In the genomic region with DNA sequence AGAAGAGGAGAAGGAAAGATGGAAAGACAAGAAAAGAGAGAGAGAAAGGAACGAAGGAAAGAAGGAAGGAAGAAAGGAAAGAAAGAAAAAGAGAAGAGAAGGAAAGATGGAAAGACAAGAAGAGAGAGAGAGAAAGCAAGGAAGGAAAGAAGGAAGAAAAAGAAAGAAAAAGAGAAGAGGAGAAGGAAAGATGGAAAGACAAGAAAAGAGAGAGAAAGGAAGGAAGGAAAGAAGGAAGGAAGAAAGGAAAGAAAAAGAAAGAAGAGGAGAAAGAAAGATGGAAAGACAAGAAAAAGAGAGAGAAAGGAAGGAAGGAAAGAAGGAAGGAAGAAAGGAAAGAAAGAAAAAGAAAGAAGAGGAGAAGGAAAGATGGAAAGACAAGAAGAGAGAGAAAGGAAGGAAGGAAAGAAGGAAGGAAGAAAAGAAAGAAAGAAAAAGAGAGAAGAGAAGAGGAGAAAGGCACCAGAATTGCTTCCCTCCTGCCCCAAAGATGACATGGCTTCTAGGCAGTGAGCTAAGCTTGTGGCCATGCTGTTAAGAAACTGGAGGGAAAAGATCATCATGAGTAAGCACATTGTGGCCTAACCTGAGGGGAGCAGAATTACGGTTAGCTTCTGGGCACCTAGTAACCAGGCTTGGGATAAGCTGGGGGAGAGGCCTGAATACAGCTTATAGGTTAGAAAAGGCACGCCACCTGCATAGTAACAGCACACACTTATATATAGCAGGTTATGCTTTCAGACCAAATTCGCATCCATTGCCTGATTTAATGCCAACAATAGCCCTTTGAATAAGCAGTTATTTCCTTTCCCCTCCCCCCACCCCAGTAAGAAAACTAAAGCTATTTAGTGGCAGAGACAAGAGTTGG, we compare ENCODE assay signal across 9 cellular contexts. TPM values are rescaled to one million over a fixed set of nuclear protein-coding genes. Genes with fewer than 3 reads are reported as not detected.
DNase-seq lines count a peak whose midpoint lies in the region; ATAC-seq and TF ChIP-seq lines count a peak whose summit lies in the region.
"Had no signal": no experiment of that assay in that cellular context is flagged by ENCODE, and none has a peak within 500 bp of the region (broad histone marks: within the 10 kb centered on the region; RNA-seq: fewer than 3 reads in every experiment).

No MANE protein-coding gene starts in this region.

- peaks cover 0 to 3% (median 0%) of the 10 kb centered on the region in 3 donors for H3K36me3 Mint-ChIP-seq in naive thymus-derived CD8-positive, alpha-beta T cell

- H3K4me3 ChIP-seq in GM12875 (ENCODE audit: low read depth, low read length) (peak overlapping the region; percentile 1), adipocyte (ENCODE audit: low read length) (peak overlapping the region; percentile 3)
- H3K4me3 ChIP-seq: ovary had no signal

- ATAC-seq in naive thymus-derived CD8-positive, alpha-beta T cell, result no peak
- no peak for ATAC-seq in GM21390 (IDR thresholded peaks at IDR 0.05; ENCODE audit: unreplicated experiment)

- H3K27ac Mint-ChIP-seq in naive thymus-derived CD8-positive, alpha-beta T cell, result peak overlapping the region in 2 of 10 donors; percentile 11 to 66

- peak; percentile 69 for DNase-seq in MV-4-11 (lab: John Stamatoyannopoulos, UW)
- peak; percentile 73 for DNase-seq in adipocyte (ENCODE audit: low read depth)
- DNase-seq in naive thymus-derived CD8-positive, alpha-beta T cell, result no peak
- DNase-seq in NCI-H510A treated with DMSO at 0.1 percent for 48 hours (lab: John Stamatoyannopoulos, UW), result no peak
- DNase-seq in NCI-H2107 treated with DMSO at 0.1 percent for 48 hours (lab: John Stamatoyannopoulos, UW; ENCODE audit: unreplicated experiment), result no peak
- DNase-seq in NCI-H1694 (lab: John Stamatoyannopoulos, UW), result no peak

- peak overlapping the region in 7 of 10 donors; percentile 22 to 75 (median 61) for H3K4me3 Mint-ChIP-seq in naive thymus-derived CD8-positive, alpha-beta T cell

- no peaks in the 10 kb centered on the region for H3K9me3 ChIP-seq in adipocyte (ENCODE audit: control insufficient read depth, low read length)
- H3K9me3 ChIP-seq: ovary had no signal

- H3K27me3 Mint-ChIP-seq in naive thymus-derived CD8-positive, alpha-beta T cell, result no peaks in the 10 kb centered on the region

- peak overlapping the region; percentile 11 for H3K9ac ChIP-seq in adipocyte (ENCODE audit: low read length)

- no peak for TF ChIP-seq CTCF in GM12875 (IDR thresholded peaks at IDR 0.05; ENCODE audit: borderline replicate concordance, insufficient read depth, low read depth, low read length)

- POLR2A ChIA-PET in naive thymus-derived CD8-positive, alpha-beta T cell (lab: Charles Lee), result interaction anchor here (0.6 kb wide), 1 partner anchor 142 kb away, joined by 5 read pairs; a partner anchor contains a TSS

- H3K4me1 Mint-ChIP-seq in naive thymus-derived CD8-positive, alpha-beta T cell, result peaks cover 12 to 54% (median 35%) of the 10 kb centered on the region in 4 donors

- H3K4me1 ChIP-seq in adipocyte (ENCODE audit: control insufficient read depth, insufficient read depth, low read length), result peaks cover 82% of the 10 kb centered on the region

- no peaks in the 10 kb centered on the region for H3K36me3 ChIP-seq in adipocyte (ENCODE audit: control insufficient read depth, insufficient read depth, low read length, severe bottlenecking)
- H3K36me3 ChIP-seq: ovary had no signal

- no peaks in the 10 kb centered on the region for H3K27me3 ChIP-seq in adipocyte (replicated peaks; ENCODE audit: control insufficient read depth, insufficient read depth, low read length)
- H3K27me3 ChIP-seq: ovary had no signal

- H3K9me3 Mint-ChIP-seq in naive thymus-derived CD8-positive, alpha-beta T cell, result peaks cover 0 to 1% (median 0%) of the 10 kb centered on the region in 9 donors

RNA-seq across cellular contexts. Expression of a gene that starts 2.3 kb away (rescaled TPM):
- 1 to 10 TPM; 1.1 to 1.9 TPM for total RNA-seq in naive thymus-derived CD8-positive, alpha-beta T cell
- polyA plus RNA-seq in naive thymus-derived CD8-positive, alpha-beta T cell, result 1 to 10 TPM; 2.1 to 6.6 (median 2.7) TPM

RNA-seq across cellular contexts. Expression of a gene that starts 49.3 kb away (rescaled TPM):
- total RNA-seq in naive thymus-derived CD8-positive, alpha-beta T cell, result 10 to 100 TPM; 13.9 to 17.4 TPM
- polyA plus RNA-seq in naive thymus-derived CD8-positive, alpha-beta T cell, result 10 to 100 TPM; 36.7 to 47.2 (median 37.3) TPM

Comparison
In these comparisons a context has a peak if more than half of its experiments do, and no peak if none do; other contexts are left out.
1. DNase-seq: peak in MV-4-11 (single experiment) and adipocyte (single experiment); none in naive thymus-derived CD8-positive, alpha-beta T cell (0 of 10), NCI-H510A treated with DMSO at 0.1 percent for 48 hours (single experiment), NCI-H2107 treated with DMSO at 0.1 percent for 48 hours (single experiment) and NCI-H1694 (single experiment).